ENCODE assay signal across 14 cellular contexts in genomic region chr7:47896809-47897423, GRCh38.
"Had no signal": no experiment of that assay in that cellular context is flagged by ENCODE, and none has a peak within 500 bp of the region (broad histone marks: within the 10 kb centered on the region; RNA-seq: fewer than 3 reads in every experiment).

No MANE protein-coding gene starts in this region.

- H3K27me3 Mint-ChIP-seq: activated CD8-positive, alpha-beta T cell treated with anti-CD3 and anti-CD28 coated beads for 36 hours had no signal

- H3K9me3 Mint-ChIP-seq: activated CD8-positive, alpha-beta T cell treated with anti-CD3 and anti-CD28 coated beads for 36 hours; stimulated activated naive CD8-positive, alpha-beta T cell treated with anti-CD3 and anti-CD28 coated beads, Interleukin-15, amount 100 ng/mL, for 72 hours had no signal

- H3K9me3 ChIP-seq: colonic mucosa, testis, uterus had no signal

- H3K4me1 ChIP-seq: colonic mucosa, testis, uterus had no signal

- H3K27ac Mint-ChIP-seq: activated CD8-positive, alpha-beta T cell treated with anti-CD3 and anti-CD28 coated beads for 36 hours had no signal

- DNase-seq: activated CD4-positive, alpha-beta T cell treated with anti-CD3 and anti-CD28 coated beads for 4 hours; activated CD8-positive, alpha-beta memory T cell treated with anti-CD3 and anti-CD28 coated beads, Interleukin-2, amount 50 U/mL, for 4 hours; activated CD8-positive, alpha-beta T cell treated with anti-CD3 and anti-CD28 coated beads for 36 hours; colonic mucosa; foreskin melanocyte; head of caudate nucleus; kidney glomerular epithelial cell; midbrain; stimulated activated CD4-positive, alpha-beta T cell treated with anti-CD3 and anti-CD28 coated beads, Interleukin-4, amount 100 ng/mL, for 4 hours; stimulated activated naive CD8-positive, alpha-beta T cell treated with anti-CD3 and anti-CD28 coated beads, Interleukin-15, amount 100 ng/mL, for 72 hours; testis; uterus had no signal

- H3K4me1 Mint-ChIP-seq: stimulated activated naive CD8-positive, alpha-beta T cell treated with anti-CD3 and anti-CD28 coated beads, Interleukin-15, amount 100 ng/mL, for 72 hours had no signal

- H3K27me3 ChIP-seq: colonic mucosa, testis, uterus had no signal

- H3K4me3 ChIP-seq: colonic mucosa, skin epidermis, testis, uterus had no signal

- H3K4me3 Mint-ChIP-seq: activated CD8-positive, alpha-beta T cell treated with anti-CD3 and anti-CD28 coated beads for 36 hours; stimulated activated naive CD8-positive, alpha-beta T cell treated with anti-CD3 and anti-CD28 coated beads, Interleukin-15, amount 100 ng/mL, for 72 hours had no signal

- H3K36me3 ChIP-seq: colonic mucosa, uterus had no signal

- H3K27ac ChIP-seq: colonic mucosa, skin epidermis, testis, uterus, VCaP had no signal
